In the genomic region with DNA sequence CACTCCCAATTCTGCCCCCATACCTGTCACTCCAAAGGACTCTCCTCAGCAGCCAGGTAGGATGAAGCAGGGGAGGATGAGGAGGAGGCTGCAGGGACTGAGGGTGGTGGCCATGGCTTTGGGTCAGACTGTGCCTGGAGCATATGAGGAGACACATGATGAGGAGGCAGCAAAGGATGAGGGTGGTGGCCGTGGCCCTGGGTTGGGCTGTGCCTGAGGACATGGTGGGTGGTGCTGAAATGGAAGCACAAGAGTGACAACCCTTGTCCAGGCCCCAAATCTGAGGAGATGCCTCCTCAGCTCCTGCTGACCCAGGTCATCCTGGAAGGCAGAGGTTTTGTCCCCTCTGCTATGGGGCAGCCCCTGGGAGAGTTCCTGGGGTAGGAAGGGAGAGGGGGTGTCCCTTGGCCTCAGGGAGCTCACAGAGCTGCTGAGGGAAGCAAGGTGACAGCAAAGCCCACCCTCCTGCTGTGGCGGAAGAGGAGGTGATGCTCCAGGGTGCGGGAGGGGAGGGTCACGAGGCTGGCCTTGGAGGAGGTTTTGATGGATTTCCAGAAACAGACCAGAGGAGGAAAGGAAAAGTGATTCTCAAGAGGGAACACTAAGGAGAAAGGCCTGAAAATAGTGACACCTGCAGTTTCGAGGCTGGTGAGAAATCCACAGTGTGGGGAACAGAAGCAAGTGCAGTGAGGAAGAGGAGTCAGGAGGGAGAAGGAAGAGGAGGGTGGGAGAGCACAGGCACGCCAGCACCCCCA, we compare ENCODE assay signal across 25 cellular contexts. TPM values are rescaled to one million over a fixed set of nuclear protein-coding genes. Genes with fewer than 3 reads are reported as not detected.
A peak's percentile ranks its signal among the peaks of the same experiment; 100 is the strongest.
DNase-seq lines count a peak whose midpoint lies in the region; ATAC-seq and TF ChIP-seq lines count a peak whose summit lies in the region.
"Had no signal": no experiment of that assay in that cellular context is flagged by ENCODE, and none has a peak within 500 bp of the region (broad histone marks: within the 10 kb centered on the region; RNA-seq: fewer than 3 reads in every experiment).

No MANE protein-coding gene starts in this region.

- 41% methylated on average over 2 of the region's 6 CpGs; no CpG with 5 or more reads in 1 of the 2 experiments for WGBS in IMR-90 (ENCODE audit: extremely low coverage in 2 of 2, insufficient read length in 1 of 2), 2 experiments
- no CpG with 5 or more reads among the region's 6 CpGs for WGBS in neuronal stem cell (ENCODE audit: extremely low coverage in 2 of 2, insufficient read length in 2 of 2, insufficient replicate concordance in 1 of 2), 2 donors

- H2AFZ ChIP-seq in IMR-90 (replicated peaks; ENCODE audit: low read length, poor library complexity) (no peak overlapping the region), neuronal stem cell (ENCODE audit: low read length) (no peak overlapping the region)

- H3K4me2 ChIP-seq in IMR-90 (ENCODE audit: low read depth, low read length) (no peak overlapping the region), neuronal stem cell (ENCODE audit: insufficient read depth, low read length, poor library complexity, severe bottlenecking) (no peak overlapping the region)

- CTCF ChIA-PET in IMR-90 (lab: Yijun Ruan, JAX) = no interaction called here

- intact Hi-C loops in IMR-90 (cut with micrococcal nuclease) = no loop called here

- H3K4ac ChIP-seq in IMR-90 (ENCODE audit: low read depth, low read length) = no peak overlapping the region
- H3K4ac ChIP-seq in neuronal stem cell (ENCODE audit: low read length) = no peak overlapping the region

- no peak overlapping the region for H3K27ac Mint-ChIP-seq in type B pancreatic cell
- no peak overlapping the region for H3K27ac Mint-ChIP-seq in T-helper 2 cell treated with Interferon-gamma antibody and Interleukin-4, amounts not matched to agents 5 μg/mL and 100 μg/mL, for 36 hours
- H3K27ac Mint-ChIP-seq: CD8-positive, alpha-beta memory T cell; IgD-negative memory B cell had no signal

- POLR2A ChIA-PET in IMR-90 (lab: Charles Lee; ENCODE audit: unreplicated experiment) = no interaction called here

- no peak for TF ChIP-seq RAD21 in IMR-90 (IDR thresholded peaks at IDR 0.05; ENCODE audit: low read length)

- no peak overlapping the region for H3K4me3 ChIP-seq in IMR-90 (ENCODE audit: insufficient read depth, low read depth, low read length)
- no peak overlapping the region for H3K4me3 ChIP-seq in neuronal stem cell (ENCODE audit: low read length in 2 of 2)
- H3K4me3 ChIP-seq: SJCRH30 had no signal

- H3K18ac ChIP-seq in IMR-90 (ENCODE audit: low read depth, low read length) = no peak overlapping the region
- H3K18ac ChIP-seq in neuronal stem cell (ENCODE audit: low read length) = peak overlapping the region; percentile 2

- in situ Hi-C loops in IMR-90 (cut with MboI; ENCODE audit: low sequenced_read_pairs) = no loop called here

- no peak overlapping the region for H4K5ac ChIP-seq in IMR-90 (ENCODE audit: low read depth, low read length)

- H2AK5ac ChIP-seq in IMR-90 (ENCODE audit: low read depth, low read length) = no peak overlapping the region
- H2AK5ac ChIP-seq in neuronal stem cell (ENCODE audit: low read depth, low read length) = peak overlapping the region; percentile 56

- H4K91ac ChIP-seq in IMR-90 (ENCODE audit: insufficient read depth, low read depth, low read length) (no peak overlapping the region), neuronal stem cell (ENCODE audit: low read depth, low read length, poor library complexity) (no peak overlapping the region)

- no peaks in the 10 kb centered on the region for H3K36me3 Mint-ChIP-seq in type B pancreatic cell
- no peaks in the 10 kb centered on the region for H3K36me3 Mint-ChIP-seq in T-helper 2 cell treated with Interferon-gamma antibody and Interleukin-4, amounts not matched to agents 5 μg/mL and 100 μg/mL, for 36 hours (ENCODE audit: low read depth)
- H3K36me3 Mint-ChIP-seq: CD8-positive, alpha-beta memory T cell; IgD-negative memory B cell had no signal

- no peak for ATAC-seq in IMR-90 (ENCODE audit: low read depth)
- ATAC-seq in HG02798 (IDR thresholded peaks at IDR 0.05; ENCODE audit: poor library complexity, unreplicated experiment) = no peak

- H2BK5ac ChIP-seq in IMR-90 (ENCODE audit: low read depth, low read length, poor library complexity, severe bottlenecking) (no peak overlapping the region), neuronal stem cell (ENCODE audit: low read length) (no peak overlapping the region)

- H3K27me3 ChIP-seq in IMR-90 (ENCODE audit: control insufficient read depth, insufficient read depth, low read length) (peaks cover 4% of the 10 kb centered on the region; the same call in 1 of the 2 replicates), neuronal stem cell (ENCODE audit: control insufficient read depth in 3 of 3, insufficient read depth in 3 of 3, low read depth in 1 of 3, low read length in 3 of 3) (peaks cover 6 to 58% (median 32%) of the 10 kb centered on the region in 3 experiments)

- 0 out of 2 replicates have a peak, but pooled peaks cover under 1% of the 10 kb centered on the region for H3K4me1 ChIP-seq in IMR-90 (ENCODE audit: control insufficient read depth, insufficient read depth, low read length)
- H3K4me1 ChIP-seq in neuronal stem cell (ENCODE audit: control insufficient read depth in 2 of 2, insufficient read depth in 1 of 2, low read depth in 1 of 2, low read length in 2 of 2) = peaks cover 2 to 3% of the 10 kb centered on the region in 2 donors
- H3K4me1 ChIP-seq: SJCRH30 had no signal

- no TSS peak for BruUV-seq in IMR-90 (replicated peaks; lab: Mats Ljungman, UMichigan)

- H3K9me3 ChIP-seq in IMR-90 (ENCODE audit: control insufficient read depth, insufficient read depth, low read length) (no peaks in the 10 kb centered on the region), neuronal stem cell (replicated peaks in 1 of 2; ENCODE audit: control insufficient read depth in 2 of 2, insufficient read depth in 1 of 2, low read depth in 1 of 2, low read length in 2 of 2) (peaks cover 0 to 2% of the 10 kb centered on the region in 2 donors)
- H3K9me3 ChIP-seq: SJCRH30 had no signal

- peak overlapping the region; percentile 28 for H2AK9ac ChIP-seq in IMR-90 (replicated peaks; ENCODE audit: low read depth, low read length, poor library complexity)

- no peak overlapping the region for H4K8ac ChIP-seq in IMR-90 (ENCODE audit: low read depth in 2 of 2, low read length in 2 of 2)
- no peak overlapping the region for H4K8ac ChIP-seq in neuronal stem cell (ENCODE audit: low read depth, low read length)

- no peak overlapping the region for H2BK12ac ChIP-seq in neuronal stem cell (ENCODE audit: low read length)

- dilution Hi-C loops in IMR-90 (cut with HindIII; ENCODE audit: low sequenced_read_pairs, unreplicated experiment) = no loop called here

- H2BK15ac ChIP-seq in IMR-90 (ENCODE audit: low read depth, low read length) (no peak overlapping the region), neuronal stem cell (ENCODE audit: low read length) (no peak overlapping the region)

- H3K23ac ChIP-seq in IMR-90 (ENCODE audit: low read depth, low read length) (no peak overlapping the region), neuronal stem cell (ENCODE audit: low read depth, low read length, poor library complexity) (no peak overlapping the region)

- H3K36me3 ChIP-seq in IMR-90 (ENCODE audit: control insufficient read depth, insufficient read depth, low read length) (no peaks in the 10 kb centered on the region), neuronal stem cell (replicated peaks in 1 of 2; ENCODE audit: control insufficient read depth in 2 of 2, insufficient read depth in 2 of 2, low read length in 2 of 2) (no peaks in the 10 kb centered on the region)
- H3K36me3 ChIP-seq: SJCRH30 had no signal

- TF ChIP-seq CTCF in IMR-90 (conservative IDR thresholded peaks at IDR 0.05; ENCODE audit: low read depth, low read length) (no peak), type B pancreatic cell (conservative IDR thresholded peaks at IDR 0.05) (no peak)

- no peak overlapping the region for H3K14ac ChIP-seq in IMR-90 (replicated peaks; ENCODE audit: low read depth, low read length)
- H3K14ac ChIP-seq in neuronal stem cell (ENCODE audit: low read length) = no peak overlapping the region

- H4K20me1 ChIP-seq in IMR-90 (ENCODE audit: insufficient read depth, low read length) = no peaks in the 10 kb centered on the region

- no peak for TF ChIP-seq POLR2A in IMR-90 (IDR thresholded peaks at IDR 0.05; ENCODE audit: low read depth, low read length)

- H3K4me1 Mint-ChIP-seq in type B pancreatic cell (ENCODE audit: unreplicated experiment) = peaks cover 5% of the 10 kb centered on the region
- peaks cover 8% of the 10 kb centered on the region for H3K4me1 Mint-ChIP-seq in T-helper 2 cell treated with Interferon-gamma antibody and Interleukin-4, amounts not matched to agents 5 μg/mL and 100 μg/mL, for 36 hours (ENCODE audit: low read depth)

- H3K79me1 ChIP-seq in IMR-90 (ENCODE audit: low read depth in 1 of 2, low read length in 2 of 2) = no peaks in the 10 kb centered on the region; a peak in 1 of 4 replicates
- no peaks in the 10 kb centered on the region for H3K79me1 ChIP-seq in neuronal stem cell (ENCODE audit: low read depth, low read length)

- no peaks in the 10 kb centered on the region for H3K9me3 Mint-ChIP-seq in type B pancreatic cell
- no peaks in the 10 kb centered on the region for H3K9me3 Mint-ChIP-seq in T-helper 2 cell treated with Interferon-gamma antibody and Interleukin-4, amounts not matched to agents 5 μg/mL and 100 μg/mL, for 36 hours

- no peak overlapping the region for H3K56ac ChIP-seq in IMR-90 (ENCODE audit: extremely low read depth, insufficient read depth, low read length)

- no peak overlapping the region for H2BK20ac ChIP-seq in IMR-90 (ENCODE audit: low read depth, low read length)

- H3K27me3 Mint-ChIP-seq in type B pancreatic cell = peaks cover 71% of the 10 kb centered on the region
- H3K27me3 Mint-ChIP-seq in T-helper 2 cell treated with Interferon-gamma antibody and Interleukin-4, amounts not matched to agents 5 μg/mL and 100 μg/mL, for 36 hours (ENCODE audit: low read depth) = peaks cover 54% of the 10 kb centered on the region

- H2BK120ac ChIP-seq in IMR-90 (ENCODE audit: low read depth, low read length) (no peak overlapping the region), neuronal stem cell (ENCODE audit: low read depth, low read length) (no peak overlapping the region)

- DNase-seq in activated CD8-positive, alpha-beta memory T cell treated with anti-CD3 and anti-CD28 coated beads for 24 hours = peak; percentile 42
- no peak for DNase-seq in activated CD8-positive, alpha-beta memory T cell treated with anti-CD3 and anti-CD28 coated beads, Interleukin-2, amount 50 U/mL, for 48 hours
- DNase-seq in IMR-90 (no peak), neuronal stem cell (ENCODE audit: low spot score) (no peak), type B pancreatic cell (ENCODE audit: extremely low spot score, unreplicated experiment) (peak; percentile 56), C1 segment of cervical spinal cord (lab: John Stamatoyannopoulos, UW) (no peak)
- DNase-seq in T-helper 2 cell treated with Interferon-gamma antibody and Interleukin-4, amounts not matched to agents 5 μg/mL and 100 μg/mL, for 36 hours (ENCODE audit: low spot score) = no peak
- DNase-seq: 8988T; Calu3; CD8-positive, alpha-beta memory T cell; DMS53; GDM1; GOT3; HCEC 1CT; MV-4-11; NCI-H1694; NCI-H2081 treated with DMSO at 0.1 percent for 48 hours; NCI-H2171 treated with DMSO at 0.1 percent for 48 hours; NCI-H524 treated with DMSO at 0.1 percent for 48 hours; NCI-H82; OCI-M1; SJCRH30 had no signal

- no peak overlapping the region for H3K4me3 Mint-ChIP-seq in type B pancreatic cell
- H3K4me3 Mint-ChIP-seq in T-helper 2 cell treated with Interferon-gamma antibody and Interleukin-4, amounts not matched to agents 5 μg/mL and 100 μg/mL, for 36 hours = no peak overlapping the region
- H3K4me3 Mint-ChIP-seq: IgD-negative memory B cell had no signal

- H3K9me1 ChIP-seq in IMR-90 (ENCODE audit: insufficient read depth, low read length) = peaks cover 4% of the 10 kb centered on the region; the same call in 1 of the 2 replicates

- H3K27ac ChIP-seq in IMR-90 (ENCODE audit: insufficient read depth, low read length) = no peak overlapping the region
- H3K27ac ChIP-seq in neuronal stem cell (replicated peaks; ENCODE audit: low read length) = no peak overlapping the region
- H3K27ac ChIP-seq: C4-2B, SJCRH30 had no signal

- H3K9ac ChIP-seq in IMR-90 (ENCODE audit: low read depth, low read length) (no peak overlapping the region), neuronal stem cell (ENCODE audit: low read depth, low read length, poor library complexity) (no peak overlapping the region)

RNA-seq across cellular contexts. Expression of gene RAET1G, which starts 4.6 kb away (rescaled TPM):
- total RNA-seq in IMR-90 (2012; rRNA removed) = 1.3 and 2.2 TPM in 2 replicates
- 3.6 and 4.2 TPM in 2 replicates for polyA plus RNA-seq in IMR-90 (2012; rRNA removed)
- polyA plus RNA-seq in IMR-90 (2012; cell fraction: cytosol; rRNA removed) = 2.9 and 4.8 TPM in 2 replicates
- polyA plus RNA-seq in IMR-90 (2012; cell fraction: nucleus; rRNA removed; ENCODE audit: low replicate concordance) = 1.3 and 2.7 TPM in 2 replicates
- 0.04 TPM for polyA plus RNA-seq in neuronal stem cell (2013, experiment 1 of 2)
- polyA plus RNA-seq in neuronal stem cell (2013, experiment 2 of 2) = not detected
- 0.53 and 2.1 TPM in 2 replicates for total RNA-seq in type B pancreatic cell (ENCODE audit: low replicate concordance)
- total RNA-seq: CD8-positive, alpha-beta memory T cell; SJCRH30 had no signal
- polyA plus RNA-seq: CD8-positive, alpha-beta memory T cell; IgD-negative memory B cell had no signal

RNA-seq across cellular contexts. Expression of gene RAET1E, which starts 20.4 kb away (rescaled TPM):
- not detected in 2 replicates for total RNA-seq in IMR-90 (2012; rRNA removed)
- polyA plus RNA-seq in IMR-90 (2012; rRNA removed) = not detected in 2 replicates
- 0.02 TPM in 1 of 2 replicates, not detected in the other for polyA plus RNA-seq in IMR-90 (2012; cell fraction: cytosol; rRNA removed)
- 0.16 TPM in 1 of 2 replicates, not detected in the other for polyA plus RNA-seq in IMR-90 (2012; cell fraction: nucleus; rRNA removed; ENCODE audit: low replicate concordance)
- not detected for polyA plus RNA-seq in neuronal stem cell (2013, experiment 1 of 2)
- not detected for polyA plus RNA-seq in neuronal stem cell (2013, experiment 2 of 2)
- 1.2 TPM in 1 of 2 replicates, not detected in the other for total RNA-seq in type B pancreatic cell (ENCODE audit: low replicate concordance)
- total RNA-seq: Calu3; CD8-positive, alpha-beta memory T cell; SJCRH30 had no signal
- polyA plus RNA-seq: CD8-positive, alpha-beta memory T cell; IgD-negative memory B cell had no signal

RNA-seq across cellular contexts. Expression of gene ULBP2, which starts 23.5 kb away (rescaled TPM):
- 7.2 and 7.9 TPM in 2 replicates for total RNA-seq in IMR-90 (2012; rRNA removed)
- polyA plus RNA-seq in IMR-90 (2012; rRNA removed) = 16.2 and 17.0 TPM in 2 replicates
- 12.4 and 17.1 TPM in 2 replicates for polyA plus RNA-seq in IMR-90 (2012; cell fraction: cytosol; rRNA removed)
- polyA plus RNA-seq in IMR-90 (2012; cell fraction: nucleus; rRNA removed; ENCODE audit: low replicate concordance) = 6.0 and 6.8 TPM in 2 replicates
- polyA plus RNA-seq in neuronal stem cell (2013, experiment 1 of 2) = not detected
- polyA plus RNA-seq in neuronal stem cell (2013, experiment 2 of 2) = 0.03 TPM
- 1.4 TPM in 1 of 2 replicates, not detected in the other for total RNA-seq in type B pancreatic cell (ENCODE audit: low replicate concordance)

RNA-seq across cellular contexts. Expression of gene ULBP1, which starts 45.4 kb away (rescaled TPM):
- 0.18 and 0.56 TPM in 2 replicates for total RNA-seq in IMR-90 (2012; rRNA removed)
- 0.69 and 0.87 TPM in 2 replicates for polyA plus RNA-seq in IMR-90 (2012; rRNA removed)
- polyA plus RNA-seq in IMR-90 (2012; cell fraction: cytosol; rRNA removed) = 0.25 TPM in 2 replicates
- 0.15 and 0.84 TPM in 2 replicates for polyA plus RNA-seq in IMR-90 (2012; cell fraction: nucleus; rRNA removed; ENCODE audit: low replicate concordance)
- polyA plus RNA-seq in neuronal stem cell (2013, experiment 1 of 2) = 2.0 TPM
- polyA plus RNA-seq in neuronal stem cell (2013, experiment 2 of 2) = 2.1 TPM
- 0.48 and 8.2 TPM in 2 replicates for total RNA-seq in type B pancreatic cell (ENCODE audit: low replicate concordance)
- polyA plus RNA-seq: CD8-positive, alpha-beta memory T cell; IgD-negative memory B cell had no signal

RNA-seq across cellular contexts. Expression of gene LRP11, which starts 54.2 kb away (rescaled TPM):
- total RNA-seq in IMR-90 (2012; rRNA removed) (63.8 and 74.7 TPM in 2 replicates), type B pancreatic cell (ENCODE audit: low replicate concordance) (56.6 and 66.4 TPM in 2 replicates)
- 46.5 and 48.8 TPM in 2 replicates for polyA plus RNA-seq in IMR-90 (2012; rRNA removed)
- 17.7 and 33.4 TPM in 2 replicates for polyA plus RNA-seq in IMR-90 (2012; cell fraction: cytosol; rRNA removed)
- polyA plus RNA-seq in IMR-90 (2012; cell fraction: nucleus; rRNA removed; ENCODE audit: low replicate concordance) = 21.3 and 25.1 TPM in 2 replicates
- polyA plus RNA-seq in neuronal stem cell (2013, experiment 1 of 2) = 4.7 TPM
- 4.9 TPM for polyA plus RNA-seq in neuronal stem cell (2013, experiment 2 of 2)

Comparison
In these comparisons a context has a peak if more than half of its experiments do, and no peak if none do; other contexts are left out.
1. DNase-seq: peak in activated CD8-positive, alpha-beta memory T cell treated with anti-CD3 and anti-CD28 coated beads for 24 hours (single experiment) and type B pancreatic cell (single experiment); none in activated CD8-positive, alpha-beta memory T cell treated with anti-CD3 and anti-CD28 coated beads, Interleukin-2, amount 50 U/mL, for 48 hours (single experiment), IMR-90 (single experiment), neuronal stem cell (single experiment), T-helper 2 cell treated with Interferon-gamma antibody and Interleukin-4, amounts not matched to agents 5 μg/mL and 100 μg/mL, for 36 hours (single experiment) and C1 segment of cervical spinal cord (0 of 14).